ENCODE assay signal across 8 cellular contexts in the genomic region with DNA sequence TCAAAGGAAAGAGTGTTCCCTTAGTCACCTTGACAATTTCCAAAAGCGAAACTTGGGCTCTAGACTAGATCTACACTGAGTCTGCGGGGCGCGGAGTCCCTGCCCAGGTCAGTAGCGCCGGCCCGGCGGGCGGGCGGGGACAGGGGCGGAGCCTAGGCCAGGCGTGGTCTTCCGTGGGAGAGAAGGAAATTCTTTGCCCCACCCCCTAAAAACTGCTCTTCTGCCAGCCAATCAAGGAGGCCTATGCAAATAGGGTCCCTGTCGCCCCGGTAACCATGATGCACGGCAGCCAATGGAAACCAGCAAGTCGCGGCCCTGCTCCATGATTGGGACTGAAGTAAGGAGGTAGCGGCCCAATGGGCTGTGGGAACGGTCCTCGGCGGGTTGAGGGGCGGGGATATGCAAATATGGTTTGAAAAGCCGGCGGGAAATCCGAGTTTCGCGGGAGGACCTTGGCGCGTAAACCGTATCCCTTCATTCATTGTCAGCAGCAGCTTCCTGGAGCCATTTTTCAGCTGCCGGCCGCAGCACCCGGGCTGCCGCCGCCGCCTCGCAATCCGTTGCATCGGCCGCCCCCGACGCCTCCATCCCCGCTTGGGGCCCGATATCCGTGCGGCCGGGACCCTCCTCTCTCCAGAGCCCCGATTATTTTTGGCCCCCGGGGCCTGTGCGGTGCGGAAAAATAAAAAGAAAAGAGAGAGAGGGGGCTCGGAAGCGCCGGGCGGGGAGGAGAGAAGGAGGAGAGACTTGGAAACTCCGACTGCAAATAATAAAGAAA. TPM values are rescaled to one million over a fixed set of nuclear protein-coding genes. Genes with fewer than 3 reads are reported as not detected.
DNase-seq lines count a peak whose midpoint lies in the region; ATAC-seq and TF ChIP-seq lines count a peak whose summit lies in the region.

A gene (plus strand): TSS at position 477 of the 778 bp plus-strand sequence. CDS start 354 bp downstream, outside the sequence.

- CTCF ChIA-PET in GM10248 (lab: Yijun Ruan, JAX) = no interaction called here

- H3K36me3 ChIP-seq in thoracic aorta = no peaks in the 10 kb centered on the region

- peaks cover 36% of the 10 kb centered on the region for H3K4me1 Mint-ChIP-seq in activated naive CD8-positive, alpha-beta T cell (ENCODE audit: low read depth)

- peak within 1 kb of the TSS; percentile 98 for H3K4me3 ChIP-seq in thoracic aorta

- POLR2A ChIA-PET in GM10248 (lab: Yijun Ruan, JAX) = no interaction called here

- ATAC-seq in HG02623 (IDR thresholded peaks at IDR 0.05; ENCODE audit: unreplicated experiment) (peak; percentile 84), omental fat pad (ENCODE audit: low FRiP score) (peak; percentile 89), thoracic aorta (ENCODE audit: insufficient number of reproducible peaks, low FRiP score, low read depth) (peak; percentile 98)

- H3K4me3 Mint-ChIP-seq in activated naive CD8-positive, alpha-beta T cell = peak within 1 kb of the TSS; percentile 94

- no peaks in the 10 kb centered on the region for H3K9me3 ChIP-seq in thoracic aorta

- no peaks in the 10 kb centered on the region for H3K27me3 ChIP-seq in thoracic aorta (replicated peaks; ENCODE audit: insufficient read depth)

- peaks cover 3% of the 10 kb centered on the region for H3K36me3 Mint-ChIP-seq in activated naive CD8-positive, alpha-beta T cell

- peak within 1 kb of the TSS; percentile 86 to 95 for H3K27ac ChIP-seq in thoracic aorta

- peak within 1 kb of the TSS; percentile 97 for H3K27ac Mint-ChIP-seq in activated naive CD8-positive, alpha-beta T cell

- DNase-seq in GM10248 (ENCODE audit: extremely low spot score) = peak; percentile 99
- peak; percentile 100 for DNase-seq in NCI-H1105 (lab: John Stamatoyannopoulos, UW)
- DNase-seq in SKM-1 treated with dmso at 0.1 percent for 144 hours (lab: John Stamatoyannopoulos, UW; ENCODE audit: unreplicated experiment) = peak; percentile 99
- peak; percentile 100 for DNase-seq in glomerular visceral epithelial cell (ENCODE audit: extremely low spot score)
- DNase-seq in omental fat pad (ENCODE audit: low spot score) = peak; percentile 98
- DNase-seq in thoracic aorta (ENCODE audit: low spot score) = peak; percentile 100

- peaks cover 0 to 4% of the 10 kb centered on the region in 2 donors for H3K4me1 ChIP-seq in thoracic aorta (ENCODE audit: control insufficient read depth in 1 of 2, low read depth in 2 of 2)

- H3K27me3 Mint-ChIP-seq in activated naive CD8-positive, alpha-beta T cell = no peaks in the 10 kb centered on the region

- TF ChIP-seq CTCF in GM10248 (IDR thresholded peaks at IDR 0.05; ENCODE audit: control extremely low read depth, extremely low read depth, low read depth, missing control alignments) = no peak
- TF ChIP-seq CTCF in omental fat pad (IDR thresholded peaks at IDR 0.05) = no peak
- no peak for TF ChIP-seq CTCF in thoracic aorta (IDR thresholded peaks at IDR 0.05)

- no peaks in the 10 kb centered on the region for H3K9me3 Mint-ChIP-seq in activated naive CD8-positive, alpha-beta T cell (ENCODE audit: low read depth)

RNA-seq across cellular contexts. Expression of the gene that starts here (rescaled TPM):
- 10 to 100 TPM in 1 of 4 donors, 1 to 10 TPM in 3; 5.8 to 10.7 (median 9.1) TPM for total RNA-seq in omental fat pad
- total RNA-seq in thoracic aorta = 10 to 100 TPM in 1 of 2 donors, 1 to 10 TPM in 1; 6.5 to 12.4 TPM

Comparison
In these comparisons a context has a peak if more than half of its experiments do, and no peak if none do; other contexts are left out.
1. Peak in every context shown above with its lines: DNase-seq, ATAC-seq, H3K4me3 ChIP-seq and H3K27ac ChIP-seq.